ENCODE assay signal across 8 cellular contexts in the genomic region with DNA sequence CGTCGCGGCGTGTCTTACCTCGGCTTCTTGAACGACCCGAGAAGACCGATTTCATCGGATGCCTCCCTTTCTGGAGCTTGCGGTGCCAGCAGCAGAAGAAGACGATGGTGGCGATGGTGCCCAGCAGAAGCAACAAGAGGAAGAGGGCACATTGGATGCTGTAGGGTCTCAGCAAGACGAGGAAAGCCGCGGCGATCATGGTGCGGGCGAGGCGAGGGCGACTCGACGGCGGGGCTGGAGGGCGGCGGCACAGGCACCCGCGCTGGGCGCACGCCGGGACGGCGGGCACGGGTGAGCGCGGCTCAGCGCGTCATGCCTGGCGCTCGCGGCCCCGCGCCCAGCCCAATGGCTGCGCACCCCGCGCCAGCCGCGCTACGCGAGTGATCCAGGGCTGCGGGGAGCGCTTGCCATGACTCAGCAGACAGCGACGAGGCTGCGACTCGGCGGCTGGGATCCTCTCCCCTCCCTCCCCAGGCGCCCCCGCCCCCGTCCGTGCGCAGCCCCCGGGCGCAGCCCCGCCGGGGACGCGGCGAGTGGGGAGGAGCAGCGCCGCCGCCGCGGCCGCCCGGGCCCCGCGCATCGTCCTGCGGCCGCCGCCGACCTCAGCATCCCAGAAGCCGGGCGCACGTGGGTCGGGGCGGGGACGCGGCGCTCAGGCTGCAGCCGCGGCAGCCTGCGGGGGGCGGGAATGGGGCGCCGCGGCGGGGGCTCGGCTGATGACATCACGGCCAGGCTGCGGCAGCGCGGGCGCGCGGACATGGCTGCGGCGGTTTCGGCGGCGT. TPM values are rescaled to one million over a fixed set of nuclear protein-coding genes. Genes with fewer than 3 reads are reported as not detected.
DNase-seq lines count a peak whose midpoint lies in the region; ATAC-seq and TF ChIP-seq lines count a peak whose summit lies in the region.

A gene with protein sequence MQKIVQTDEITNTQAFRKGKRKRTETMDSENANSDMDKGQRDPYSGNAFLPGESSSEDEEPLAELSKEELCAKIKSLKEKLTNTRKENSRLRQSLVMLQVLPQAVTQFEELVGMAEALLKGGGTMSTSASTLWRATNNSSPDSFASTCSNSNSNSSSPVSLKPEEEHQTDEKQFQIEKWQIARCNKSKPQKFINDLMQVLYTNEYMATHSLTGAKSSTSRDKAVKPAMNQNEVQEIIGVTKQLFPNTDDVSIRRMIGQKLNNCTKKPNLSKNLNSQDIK (plus strand): TSS at position 719 of the 782 bp plus-strand sequence. CDS start 26,704 bp downstream, outside the sequence.

- no peaks in the 10 kb centered on the region for H3K36me3 Mint-ChIP-seq in brain

- no peaks in the 10 kb centered on the region; the same call in none of the 2 replicates for H3K36me3 ChIP-seq in ES-I3 (ENCODE audit: insufficient read depth, low read length)
- no peaks in the 10 kb centered on the region for H3K36me3 ChIP-seq in SJCRH30
- H3K36me3 ChIP-seq in iPS-20b (ENCODE audit: insufficient read depth, low read depth, low read length), result no peaks in the 10 kb centered on the region

- H3K4me1 Mint-ChIP-seq in brain, result peaks cover 25% of the 10 kb centered on the region

- peak within 1 kb of the TSS; percentile 86 to 95 (median 92) for H3K27ac Mint-ChIP-seq in brain

- no peak for TF ChIP-seq CTCF in brain (conservative IDR thresholded peaks at IDR 0.05)

- peaks cover 4% of the 10 kb centered on the region; the same call in 1 of the 2 replicates for H3K4me1 ChIP-seq in ES-I3 (ENCODE audit: insufficient read depth, low read length)
- peaks cover 4% of the 10 kb centered on the region; the same call in 1 of the 2 replicates for H3K4me1 ChIP-seq in SJCRH30
- peaks cover 11% of the 10 kb centered on the region for H3K4me1 ChIP-seq in iPS-20b (ENCODE audit: insufficient read depth, low read length)

- ATAC-seq in GM19468 (IDR thresholded peaks at IDR 0.05; ENCODE audit: extremely low read depth, unreplicated experiment) (peak; percentile 17), HG03521 (IDR thresholded peaks at IDR 0.05; ENCODE audit: unreplicated experiment) (peak; percentile 34)

- H3K27me3 ChIP-seq in SJCRH30 (no peaks in the 10 kb centered on the region), iPS-20b (ENCODE audit: insufficient read depth, low read length) (peaks cover 39% of the 10 kb centered on the region)

- H3K27ac ChIP-seq in SJCRH30 (peak within 1 kb of the TSS; percentile 40), iPS-20b (ENCODE audit: low read length) (no peak within 1 kb of the TSS)

- H3K9me3 Mint-ChIP-seq in brain, result peaks cover 0 to 5% (median 0%) of the 10 kb centered on the region in 5 experiments

- H3K4me3 Mint-ChIP-seq in brain, result peak within 1 kb of the TSS; percentile 95 to 98 (median 97)

- no peaks in the 10 kb centered on the region for H3K9me3 ChIP-seq in ES-I3 (ENCODE audit: control insufficient read depth, insufficient read depth, low read length)
- no peaks in the 10 kb centered on the region for H3K9me3 ChIP-seq in SJCRH30 (replicated peaks)
- no peaks in the 10 kb centered on the region for H3K9me3 ChIP-seq in iPS-20b (ENCODE audit: insufficient read depth, low read depth, low read length)

- peaks cover 65% of the 10 kb centered on the region for H3K27me3 Mint-ChIP-seq in brain

- H3K9ac ChIP-seq in ES-I3 (ENCODE audit: low read depth, low read length), result peak within 1 kb of the TSS; percentile 88
- H3K9ac ChIP-seq in iPS-20b (ENCODE audit: low read depth, low read length), result peak within 1 kb of the TSS; percentile 87

- peak; percentile 57 to 66 for DNase-seq in SJCRH30
- peak; percentile 65 for DNase-seq in skeletal muscle cell (ENCODE audit: low read depth)
- DNase-seq in NCI-H2029 (lab: John Stamatoyannopoulos, UW), result no peak

- H3K4me3 ChIP-seq in SJCRH30, result peak within 1 kb of the TSS; percentile 63
- H3K4me3 ChIP-seq in iPS-20b (ENCODE audit: low read length), result peak within 1 kb of the TSS; percentile 90
- H3K4me3 ChIP-seq in skeletal muscle cell (ENCODE audit: low read depth, low read length), result peak within 1 kb of the TSS; percentile 85

RNA-seq across cellular contexts. Expression of the gene that starts here (rescaled TPM):
- total RNA-seq in SJCRH30 (2014; rRNA removed; shearing (Covaris generic)), result 0.48 and 0.93 TPM in 2 replicates
- 3.5 TPM for polyA plus RNA-seq in brain (ENCODE audit: insufficient read depth, low read depth, low replicate concordance)

Comparison
In these comparisons a context has a peak if more than half of its experiments do, and no peak if none do; other contexts are left out.
1. Peak in DNase-seq, H3K4me3 ChIP-seq and H3K27ac ChIP-seq in SJCRH30; RNA of the gene not detected or under 1 TPM.